16 cellular contexts compared by ENCODE assay signal in the genomic region with DNA sequence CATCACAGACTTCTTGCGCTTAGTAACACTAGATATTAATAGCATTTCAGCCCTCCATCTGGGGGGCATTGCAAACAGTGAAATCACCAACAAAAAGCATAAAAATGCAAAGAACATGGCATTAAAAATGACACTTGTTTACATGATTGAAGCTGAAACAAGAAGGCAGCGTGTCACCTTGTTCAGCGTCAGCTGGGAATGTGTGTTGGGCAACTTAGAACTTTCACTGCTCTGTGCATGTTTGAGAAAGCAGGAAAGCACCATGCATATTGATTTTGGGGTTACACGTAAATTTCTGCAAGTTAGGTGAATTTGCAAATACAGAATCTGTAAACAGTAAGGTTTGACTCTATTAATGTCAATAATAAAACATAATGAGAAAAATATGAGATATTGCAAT.
A peak's percentile ranks its signal among the peaks of the same experiment; 100 is the strongest.
DNase-seq lines count a peak whose midpoint lies in the region; ATAC-seq, FAIRE-seq and TF ChIP-seq lines count a peak whose summit lies in the region.
"Had no signal": no experiment of that assay in that cellular context is flagged by ENCODE, and none has a peak within 500 bp of the region (broad histone marks: within the 10 kb centered on the region; RNA-seq: fewer than 3 reads in every experiment).

No MANE protein-coding gene starts in this region.

- H3K36me3 ChIP-seq in Panc1 (ENCODE audit: control insufficient read depth, insufficient read depth, low read length) = no peaks in the 10 kb centered on the region
- no peaks in the 10 kb centered on the region for H3K36me3 ChIP-seq in HepG2 (replicated peaks in 1 of 2; ENCODE audit: control insufficient read depth in 1 of 2, insufficient read depth in 2 of 2, low read length in 2 of 2)
- H3K36me3 ChIP-seq: BLaER1 had no signal

- no peak overlapping the region for H3K4me2 ChIP-seq in A549
- no peak overlapping the region for H3K4me2 ChIP-seq in HepG2 (ENCODE audit: low read depth, low read length)
- H3K4me2 ChIP-seq: BLaER1 had no signal

- H3K27me3 Mint-ChIP-seq in progenitor cell of endocrine pancreas = no peaks in the 10 kb centered on the region

- no peak overlapping the region for H3K9ac ChIP-seq in HepG2 (ENCODE audit: insufficient read depth, low read depth, low read length)
- H3K9ac ChIP-seq: BLaER1 had no signal

- peak overlapping the region; percentile 54 to 76; a peak in 4 of 6 replicates for H3K27ac ChIP-seq in A549
- peak overlapping the region; percentile 57; the same call in 1 of the 2 replicates for H3K27ac ChIP-seq in Panc1 (ENCODE audit: low read length)
- no peak overlapping the region for H3K27ac ChIP-seq in HepG2 (ENCODE audit: extremely low read length, insufficient read depth, low read length)
- no peak overlapping the region for H3K27ac ChIP-seq in right cardiac atrium (ENCODE audit: low read length)
- H3K27ac ChIP-seq: 22Rv1, BLaER1, HL-60 had no signal

- in situ Hi-C loops in Panc1 (cut with HindIII; ENCODE audit: low pct_unique_long_range_greater_than_20kb, low sequenced_read_pairs) (no loop called here), HepG2 (cut with HindIII; ENCODE audit: extremely low pct_ligation_motif_present, low pct_unique_long_range_greater_than_20kb) (no loop called here)

- no peak for DNase-seq in A549 (ENCODE audit: low read depth in 1 of 2, low spot score in 1 of 2)
- no peak for DNase-seq in Panc1 (ENCODE audit: low read depth, low spot score)
- no peak for DNase-seq in HepG2 (ENCODE audit: low spot score)
- no peak for DNase-seq in progenitor cell of endocrine pancreas (ENCODE audit: low spot score, unreplicated experiment)
- no peak for DNase-seq in right cardiac atrium
- DNase-seq: CD4-positive, alpha-beta memory T cell; DMS79 treated with DMSO at 0.1 percent for 48 hours; GF-D8; GOT3; H7 had no signal

- H3K27me3 ChIP-seq in Panc1 (ENCODE audit: control insufficient read depth, insufficient read depth, low read length) = no peaks in the 10 kb centered on the region
- H3K27me3 ChIP-seq in HepG2 (ENCODE audit: control insufficient read depth in 1 of 2, insufficient read depth in 2 of 2, low read length in 2 of 2) = no peaks in the 10 kb centered on the region
- no peaks in the 10 kb centered on the region for H3K27me3 ChIP-seq in right cardiac atrium (ENCODE audit: control insufficient read depth, insufficient read depth)
- H3K27me3 ChIP-seq: BLaER1 had no signal

- H3K36me3 Mint-ChIP-seq in progenitor cell of endocrine pancreas (ENCODE audit: insufficient read depth) = peaks cover 29% of the 10 kb centered on the region
- H3K36me3 Mint-ChIP-seq: CD14-positive monocyte; CD4-positive, alpha-beta memory T cell had no signal

- no peak overlapping the region for H2AFZ ChIP-seq in HepG2 (ENCODE audit: low read length)

- H3K9me3 ChIP-seq in A549 = no peaks in the 10 kb centered on the region
- no peaks in the 10 kb centered on the region for H3K9me3 ChIP-seq in Panc1 (ENCODE audit: control insufficient read depth, insufficient read depth, low read depth, low read length)
- H3K9me3 ChIP-seq in HepG2 (ENCODE audit: low read length) = no peaks in the 10 kb centered on the region
- H3K9me3 ChIP-seq in right cardiac atrium (ENCODE audit: control insufficient read depth, low read length) = no peaks in the 10 kb centered on the region

- POLR2A ChIA-PET in A549 (lab: Yijun Ruan, JAX) = no interaction called here
- POLR2A ChIA-PET in Panc1 (lab: Charles Lee) = no interaction called here
- POLR2A ChIA-PET in HepG2 (lab: Yijun Ruan, JAX) = no interaction called here

- peaks cover 4% of the 10 kb centered on the region for H3K9me3 Mint-ChIP-seq in progenitor cell of endocrine pancreas (ENCODE audit: low read depth)

- TF ChIP-seq EP300 in A549 (IDR thresholded peaks at IDR 0.05) (no peak), HepG2 (IDR thresholded peaks at IDR 0.05; ENCODE audit: low read depth in 2 of 2, low read length in 2 of 2) (no peak), HepG2 (CRISPR knock-in tag; IDR thresholded peaks at IDR 0.05; ENCODE audit: borderline replicate concordance) (no peak)

- CTCF ChIA-PET in A549 (lab: Yijun Ruan, JAX) (no interaction called here), Panc1 (lab: Charles Lee) (no interaction called here), HepG2 (lab: Yijun Ruan, JAX; ENCODE audit: low intra/inter-chr PET ratio, low total read pairs) (no interaction called here)

- 93% methylated on average over 4 of the region's 4 CpGs for WGBS in A549 (ENCODE audit: missing lambda C conversion rate)
- 35% methylated on average over 4 of the region's 4 CpGs for WGBS in HepG2 (ENCODE audit: low lambda C conversion rate)
- WGBS in right cardiac atrium = 92% methylated on average over 4 of the region's 4 CpGs

- BruUV-seq in Panc1 (replicated peaks; lab: Mats Ljungman, UMichigan) = no TSS peak
- no TSS peak for BruUV-seq in HepG2 (replicated peaks; lab: Mats Ljungman, UMichigan)

- H3K27ac Mint-ChIP-seq in progenitor cell of endocrine pancreas = peak overlapping the region; percentile 28
- H3K27ac Mint-ChIP-seq: CD14-positive monocyte; CD4-positive, alpha-beta memory T cell had no signal

- peaks cover 27% of the 10 kb centered on the region for H3K4me1 Mint-ChIP-seq in progenitor cell of endocrine pancreas (ENCODE audit: low read depth)
- H3K4me1 Mint-ChIP-seq: CD4-positive, alpha-beta memory T cell had no signal

- intact Hi-C loops in Panc1 (cut with micrococcal nuclease; ENCODE audit: unreplicated experiment) (loop anchor here (10.0 kb wide), 1 partner anchor 158 kb away; no protein-coding TSS in a partner anchor), HepG2 (cut with micrococcal nuclease; ENCODE audit: unreplicated experiment) (no loop called here), right cardiac atrium (cut with DNase I) (no loop called here)

- TF ChIP-seq POLR2A in A549 (IDR thresholded peaks at IDR 0.05; ENCODE audit: low read length) (no peak), HepG2 (IDR thresholded peaks at IDR 0.05; ENCODE audit: insufficient read depth in 1 of 2, low read depth in 2 of 2, low read length in 2 of 2) (no peak)

- H3K4me3 ChIP-seq in A549 (no peak overlapping the region), Panc1 (ENCODE audit: low read depth in 2 of 2, low read length in 2 of 2) (no peak overlapping the region), HepG2 (replicated peaks in 1 of 3; ENCODE audit: insufficient read depth in 1 of 3, low read depth in 2 of 3, low read length in 3 of 3) (no peak overlapping the region), right cardiac atrium (ENCODE audit: low read length) (no peak overlapping the region)
- H3K4me3 ChIP-seq: BLaER1 had no signal

- H3K4me1 ChIP-seq in A549 (peaks cover 52% of the 10 kb centered on the region), Panc1 (ENCODE audit: control insufficient read depth, insufficient read depth, low read length) (peaks cover 48% of the 10 kb centered on the region), HepG2 (ENCODE audit: insufficient read depth, low read length) (0 out of 2 replicates have a peak, but pooled peaks cover 8% of the 10 kb centered on the region), right cardiac atrium (ENCODE audit: control insufficient read depth, insufficient read depth, low read length) (peaks cover 3% of the 10 kb centered on the region)

- H3K79me2 ChIP-seq in HepG2 (ENCODE audit: insufficient read depth, low read length) = no peaks in the 10 kb centered on the region

- no peak for FAIRE-seq in A549 (lab: Jason Lieb, UNC)
- FAIRE-seq in HepG2 (lab: Jason Lieb, UNC) = no peak

- no peaks in the 10 kb centered on the region for H4K20me1 ChIP-seq in HepG2 (ENCODE audit: insufficient read depth, low read length)
- H4K20me1 ChIP-seq: BLaER1 had no signal

- TF ChIP-seq CTCF in A549 (IDR thresholded peaks at IDR 0.05) (no peak), Panc1 (IDR thresholded peaks at IDR 0.05) (no peak), HepG2 (CRISPR knock-in tag; IDR thresholded peaks at IDR 0.05) (no peak), progenitor cell of endocrine pancreas (IDR thresholded peaks at IDR 0.05; ENCODE audit: unreplicated experiment) (no peak)

- ATAC-seq in A549 (no peak), Panc1 (no peak), HepG2 (peak; percentile 52; the same call in 2 of the 3 replicates), right cardiac atrium (no peak), HG02885 (IDR thresholded peaks at IDR 0.05; ENCODE audit: poor library complexity, unreplicated experiment) (no peak), GM18502 (IDR thresholded peaks at IDR 0.05; ENCODE audit: poor library complexity, unreplicated experiment) (no peak)

- TF ChIP-seq RAD21 in A549 (conservative IDR thresholded peaks at IDR 0.05 in 1 of 2, IDR thresholded peaks at IDR 0.05 in 1 of 2) = no peak
- TF ChIP-seq RAD21 in HepG2 (CRISPR knock-in tag; IDR thresholded peaks at IDR 0.05) = no peak

- H3K4me3 Mint-ChIP-seq in progenitor cell of endocrine pancreas (ENCODE audit: low read depth) = no peak overlapping the region
- H3K4me3 Mint-ChIP-seq: CD14-positive monocyte; CD4-positive, alpha-beta memory T cell had no signal

TF ChIP-seq in A549, 52 proteins besides CTCF, POLR2A, EP300 and RAD21 (continues in another document):
- TF ChIP-seq, protein P1, sequence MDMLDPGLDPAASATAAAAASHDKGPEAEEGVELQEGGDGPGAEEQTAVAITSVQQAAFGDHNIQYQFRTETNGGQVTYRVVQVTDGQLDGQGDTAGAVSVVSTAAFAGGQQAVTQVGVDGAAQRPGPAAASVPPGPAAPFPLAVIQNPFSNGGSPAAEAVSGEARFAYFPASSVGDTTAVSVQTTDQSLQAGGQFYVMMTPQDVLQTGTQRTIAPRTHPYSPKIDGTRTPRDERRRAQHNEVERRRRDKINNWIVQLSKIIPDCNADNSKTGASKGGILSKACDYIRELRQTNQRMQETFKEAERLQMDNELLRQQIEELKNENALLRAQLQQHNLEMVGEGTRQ (IDR thresholded peaks at IDR 0.05) = no peak
- TF ChIP-seq JUNB (IDR thresholded peaks at IDR 0.05) (no peak), EHMT2 (IDR thresholded peaks at IDR 0.05; ENCODE audit: low read depth) (no peak)

TF ChIP-seq in HepG2, 621 proteins besides CTCF, POLR2A, EP300 and RAD21 (continues in another document):
- TF ChIP-seq SRSF4 (IDR thresholded peaks at IDR 0.05; ENCODE audit: low read depth, low read length, poor library complexity, severe bottlenecking) = no peak

Comparison
In these comparisons a context has a peak if more than half of its experiments do, and no peak if none do; other contexts are left out.
1. H3K27ac ChIP-seq: peak in A549 (2 of 2) and Panc1 (single experiment); none in HepG2 (single experiment) and right cardiac atrium (single experiment).